Comparison of ENCODE assay signal across 1 cellular context in genomic region chr7:105520620-105521019, GRCh38.
TF ChIP-seq lines count a peak whose summit lies in the region.

No MANE protein-coding gene starts in this region.

TF ChIP-seq in K562, 482 proteins besides CTCF, POLR2A, EP300 and RAD21:
- peak; percentile 98 for TF ChIP-seq ZNF121 (CRISPR knock-in tag; conservative IDR thresholded peaks at IDR 0.05)
- 0 out of 2 replicates have a peak, but pooled peaks have one; percentile 63 for TF ChIP-seq ATF6 (CRISPR knock-in tag; IDR thresholded peaks at IDR 0.05)
- 0 out of 2 replicates have a peak, but pooled peaks have one; percentile 42 for TF ChIP-seq NR1H2 (CRISPR knock-in tag; IDR thresholded peaks at IDR 0.05)
- 0 out of 2 replicates have a peak, but pooled peaks have one; percentile 17 for TF ChIP-seq NBN (IDR thresholded peaks at IDR 0.05; ENCODE audit: low read depth)
TF ChIP-seq in K562: peak in this region for 4; not testable (repeated sequence) for 478.
